ENCODE assay signal across 1 cellular context in genomic region chr5:75847561-75848021, GRCh38.
TF ChIP-seq lines count a peak whose summit lies in the region.

No MANE protein-coding gene starts in this region.

TF ChIP-seq in GM12878, 131 proteins besides CTCF, POLR2A, EP300 and RAD21 (continued from another document):
- TF ChIP-seq ZNF687 (IDR thresholded peaks at IDR 0.05) = no peak
- no peak for TF ChIP-seq POLR2AphosphoS5 (IDR thresholded peaks at IDR 0.05; ENCODE audit: low read length)
- TF ChIP-seq FOXM1 (IDR thresholded peaks at IDR 0.05; ENCODE audit: low read depth, low read length) = peak; percentile 99
